In the genomic region with DNA sequence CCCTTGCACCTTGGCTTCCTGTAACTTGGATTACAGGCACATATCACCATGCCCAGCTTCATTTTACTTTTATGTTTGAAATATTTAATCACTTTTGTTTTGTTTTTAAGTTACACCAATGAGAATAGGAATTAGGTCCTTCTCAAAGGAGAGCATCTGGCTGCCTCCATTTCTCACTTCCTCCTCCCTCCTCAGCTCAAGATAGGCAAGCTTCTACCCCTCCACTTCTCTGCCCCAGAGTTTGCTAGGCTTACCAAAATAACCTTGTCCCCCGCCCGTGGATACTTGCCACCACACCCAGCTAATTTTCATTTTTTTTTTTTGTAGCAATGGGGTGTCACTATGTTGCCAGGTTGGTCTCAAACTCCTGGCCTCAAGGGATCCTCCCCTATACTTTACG, we compare ENCODE assay signal across 18 cellular contexts. TPM values are rescaled to one million over a fixed set of nuclear protein-coding genes. Genes with fewer than 3 reads are reported as not detected.
DNase-seq lines count a peak whose midpoint lies in the region; ATAC-seq and TF ChIP-seq lines count a peak whose summit lies in the region.
"Had no signal": no experiment of that assay in that cellular context is flagged by ENCODE, and none has a peak within 500 bp of the region (broad histone marks: within the 10 kb centered on the region; RNA-seq: fewer than 3 reads in every experiment).

No MANE protein-coding gene starts in this region.

- WGBS in testis, 2 donors = 84 to 85% methylated on average over 3 of the region's 3 CpGs

- no peaks in the 10 kb centered on the region for H3K79me2 ChIP-seq in OCI-LY3 (ENCODE audit: low read length)

- ATAC-seq in CD8-positive, alpha-beta T cell = no peak
- ATAC-seq in GM19328 (IDR thresholded peaks at IDR 0.05; ENCODE audit: unreplicated experiment) = peak; percentile 73
- ATAC-seq in HG02981 (IDR thresholded peaks at IDR 0.05; ENCODE audit: unreplicated experiment) = peak; percentile 44
- ATAC-seq: activated CD8-positive, alpha-beta memory T cell treated with anti-CD3 and anti-CD28 coated beads, Interleukin-2, amount 10 ng/mL, durations not matched to agents 7 days and 5 days had no signal

- no peaks in the 10 kb centered on the region for H3K36me3 ChIP-seq in CD8-positive, alpha-beta T cell (ENCODE audit: insufficient read depth, low read length)
- H3K36me3 ChIP-seq in OCI-LY3 (replicated peaks; ENCODE audit: low read depth, low read length) = peaks cover 4% of the 10 kb centered on the region
- H3K36me3 ChIP-seq in testis (ENCODE audit: low read depth, missing control alignments) = no peaks in the 10 kb centered on the region

- TF ChIP-seq CTCF in CD8-positive, alpha-beta T cell (IDR thresholded peaks at IDR 0.05) = no peak
- no peak for TF ChIP-seq CTCF in OCI-LY3 (IDR thresholded peaks at IDR 0.05; ENCODE audit: low read depth, low read length)
- no peak for TF ChIP-seq CTCF in GM10266 (IDR thresholded peaks at IDR 0.05; ENCODE audit: control insufficient read depth, insufficient read depth, low read depth, missing control alignments)
- TF ChIP-seq CTCF in testis (IDR thresholded peaks at IDR 0.05) = no peak

- CTCF ChIA-PET in CD8-positive, alpha-beta T cell (lab: Charles Lee) = interaction anchor here (0.6 kb wide), 1 partner anchor 209 kb away, joined by 4 read pairs; no protein-coding TSS in a partner anchor

- no peak overlapping the region for H3K4me3 ChIP-seq in CD8-positive, alpha-beta T cell (ENCODE audit: low read depth, low read length)
- H3K4me3 ChIP-seq in OCI-LY3 (ENCODE audit: low read length) = no peak overlapping the region
- H3K4me3 ChIP-seq in testis = no peak overlapping the region
- H3K4me3 ChIP-seq: dorsolateral prefrontal cortex, Peyer's patch, skin epidermis had no signal

- no peaks in the 10 kb centered on the region for H4K20me1 ChIP-seq in OCI-LY3 (ENCODE audit: insufficient read depth, low read length)

- no peaks in the 10 kb centered on the region for H3K9me3 Mint-ChIP-seq in CD8-positive, alpha-beta T cell
- H3K9me3 Mint-ChIP-seq: nephron; T-helper 2 cell treated with Interferon-gamma antibody and Interleukin-4, amounts not matched to agents 5 μg/mL and 100 μg/mL, for 36 hours had no signal

- no peak for DNase-seq in CD8-positive, alpha-beta T cell
- DNase-seq in GM10266 (ENCODE audit: extremely low spot score) (no peak), SW480 (ENCODE audit: low spot score) (no peak), dedifferentiated amniotic fluid mesenchymal stem cell (ENCODE audit: extremely low spot score) (no peak), testis (no peak)
- DNase-seq: activated CD8-positive, alpha-beta memory T cell treated with anti-CD3 and anti-CD28 coated beads, Interleukin-2, amount 10 ng/mL, durations not matched to agents 7 days and 5 days; DMS79 treated with DMSO at 0.1 percent for 48 hours; dorsolateral prefrontal cortex; foreskin fibroblast; Peyer's patch; trophoblast cell had no signal

- peak overlapping the region; percentile 72 for H3K27ac Mint-ChIP-seq in CD8-positive, alpha-beta T cell
- H3K27ac Mint-ChIP-seq: activated CD8-positive, alpha-beta memory T cell treated with anti-CD3 and anti-CD28 coated beads, Interleukin-2, amount 10 ng/mL, durations not matched to agents 7 days and 5 days; nephron; T-helper 2 cell treated with Interferon-gamma antibody and Interleukin-4, amounts not matched to agents 5 μg/mL and 100 μg/mL, for 36 hours had no signal

- H3K27me3 Mint-ChIP-seq in CD8-positive, alpha-beta T cell (ENCODE audit: low read depth) = no peaks in the 10 kb centered on the region
- H3K27me3 Mint-ChIP-seq: activated CD8-positive, alpha-beta memory T cell treated with anti-CD3 and anti-CD28 coated beads, Interleukin-2, amount 10 ng/mL, durations not matched to agents 7 days and 5 days had no signal

- no peak overlapping the region for H3K4me3 Mint-ChIP-seq in CD8-positive, alpha-beta T cell
- H3K4me3 Mint-ChIP-seq: activated CD8-positive, alpha-beta memory T cell treated with anti-CD3 and anti-CD28 coated beads, Interleukin-2, amount 10 ng/mL, durations not matched to agents 7 days and 5 days; nephron; T-helper 2 cell treated with Interferon-gamma antibody and Interleukin-4, amounts not matched to agents 5 μg/mL and 100 μg/mL, for 36 hours had no signal

- intact Hi-C loops in CD8-positive, alpha-beta T cell (cut with DNase I, micrococcal nuclease) = no loop called here
- intact Hi-C loops in testis (cut with DNase I; ENCODE audit: low total_unique reads) = no loop called here

- no peak overlapping the region for H3K27ac ChIP-seq in CD8-positive, alpha-beta T cell (ENCODE audit: low read depth, low read length)
- H3K27ac ChIP-seq in OCI-LY3 (ENCODE audit: low read length) (peak overlapping the region; percentile 19; the same call in 1 of the 2 replicates), testis (no peak overlapping the region)
- H3K27ac ChIP-seq: dorsolateral prefrontal cortex, Peyer's patch, skin epidermis had no signal

- peaks cover 27% of the 10 kb centered on the region for H3K36me3 Mint-ChIP-seq in CD8-positive, alpha-beta T cell

- peaks cover 8% of the 10 kb centered on the region for H3K4me1 Mint-ChIP-seq in CD8-positive, alpha-beta T cell (ENCODE audit: low read depth)

- POLR2A ChIA-PET in CD8-positive, alpha-beta T cell (lab: Charles Lee) = no interaction called here

- no peaks in the 10 kb centered on the region for H3K27me3 ChIP-seq in CD8-positive, alpha-beta T cell (ENCODE audit: insufficient read depth, low read length)
- H3K27me3 ChIP-seq in OCI-LY3 (ENCODE audit: low read depth, low read length) (no peaks in the 10 kb centered on the region), testis (no peaks in the 10 kb centered on the region)
- H3K27me3 ChIP-seq: dorsolateral prefrontal cortex, Peyer's patch had no signal

- no peaks in the 10 kb centered on the region for H3K9me3 ChIP-seq in CD8-positive, alpha-beta T cell (ENCODE audit: low read length)
- H3K9me3 ChIP-seq in OCI-LY3 (ENCODE audit: insufficient read depth, low read length) (no peaks in the 10 kb centered on the region), testis (no peaks in the 10 kb centered on the region)
- H3K9me3 ChIP-seq: Peyer's patch had no signal

- TF ChIP-seq POLR2A in testis (IDR thresholded peaks at IDR 0.05) = no peak

- peak overlapping the region; percentile 55 for H3K4me2 ChIP-seq in OCI-LY3 (ENCODE audit: low read length)

- H3K4me1 ChIP-seq in CD8-positive, alpha-beta T cell (ENCODE audit: insufficient read depth, low read length) = no peaks in the 10 kb centered on the region
- H3K4me1 ChIP-seq in OCI-LY3 (ENCODE audit: low read length) = peaks cover 15% of the 10 kb centered on the region
- H3K4me1 ChIP-seq in testis = no peaks in the 10 kb centered on the region
- H3K4me1 ChIP-seq: Peyer's patch had no signal

- no peak overlapping the region for H3K9ac ChIP-seq in OCI-LY3 (ENCODE audit: low read length)

- H2AFZ ChIP-seq in OCI-LY3 (ENCODE audit: low read depth, low read length) = no peak overlapping the region

RNA-seq across cellular contexts. Expression of a gene that starts 17.9 kb away (rescaled TPM):
- 10 to 100 TPM; 37.4 to 39.4 TPM for total RNA-seq in CD8-positive, alpha-beta T cell
- total RNA-seq in testis = 100 to 1,000 TPM; 113 to 122 TPM
- polyA plus RNA-seq in testis (ENCODE audit: insufficient read depth, low read depth, low replicate concordance) = 157 TPM

RNA-seq across cellular contexts. Expression of a gene that starts 28.1 kb away (rescaled TPM):
- total RNA-seq in CD8-positive, alpha-beta T cell = 1 to 10 TPM; 2.1 to 2.8 TPM
- 10 to 100 TPM; 21.2 to 25.4 TPM for total RNA-seq in testis
- polyA plus RNA-seq in testis (ENCODE audit: insufficient read depth, low read depth, low replicate concordance) = 29.2 TPM

RNA-seq across cellular contexts. Expression of a gene that starts 39.0 kb away (rescaled TPM):
- 10 to 100 TPM; 44.4 to 47.6 TPM for total RNA-seq in CD8-positive, alpha-beta T cell
- 100 to 1,000 TPM; 104 to 172 TPM for total RNA-seq in testis
- polyA plus RNA-seq in testis (ENCODE audit: insufficient read depth, low read depth, low replicate concordance) = 84.2 TPM

RNA-seq across cellular contexts. Expression of a gene that starts 48.2 kb away (rescaled TPM):
- not detected for total RNA-seq in CD8-positive, alpha-beta T cell
- total RNA-seq in testis = under 1 TPM; 0.55 to 0.74 TPM
- polyA plus RNA-seq in testis (ENCODE audit: insufficient read depth, low read depth, low replicate concordance) = 0.26 TPM
- total RNA-seq: kidney epithelial cell had no signal

Comparison
In these comparisons a context has a peak if more than half of its experiments do, and no peak if none do; other contexts are left out.
1. RNA of a gene that starts 28.1 kb away (total RNA-seq): 21.2 to 25.4 TPM in testis; 2.1 to 2.8 TPM in CD8-positive, alpha-beta T cell; every median in the first group is over 4 times any median in the second.